ENCODE assay signal across 9 cellular contexts in the genomic region with DNA sequence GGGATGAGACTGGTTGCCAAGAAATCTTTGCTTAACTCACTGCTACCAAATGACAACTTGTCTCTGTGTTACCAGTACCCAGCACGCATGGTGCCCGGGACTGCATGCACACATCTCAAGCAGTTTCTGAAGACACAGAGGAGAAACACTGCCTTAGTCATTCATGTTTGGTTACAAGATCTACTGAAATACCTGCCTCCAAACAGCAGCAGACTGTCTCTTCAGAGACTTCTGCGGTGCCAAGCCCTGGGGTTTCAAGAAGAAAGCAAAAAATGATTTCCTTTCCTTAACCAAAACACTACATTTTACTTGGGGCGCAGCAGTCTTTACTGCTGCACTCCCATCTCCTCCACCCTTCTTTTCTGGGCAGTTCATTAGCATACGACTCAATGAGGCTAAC. TPM values are rescaled to one million over a fixed set of nuclear protein-coding genes. Genes with fewer than 3 reads are reported as not detected.
DNase-seq lines count a peak whose midpoint lies in the region; ATAC-seq, FAIRE-seq and TF ChIP-seq lines count a peak whose summit lies in the region.
"Had no signal": no experiment of that assay in that cellular context is flagged by ENCODE, and none has a peak within 500 bp of the region (broad histone marks: within the 10 kb centered on the region; RNA-seq: fewer than 3 reads in every experiment).

No MANE protein-coding gene starts in this region.

- no peak overlapping the region for H3K9ac ChIP-seq in HUES48 (ENCODE audit: low read depth, low read length)

- in situ Hi-C loops in GM13977 (cut with MboI; ENCODE audit: low pct_unique_long_range_greater_than_20kb, low sequenced_read_pairs, unreplicated experiment) = no loop called here

- H3K27ac ChIP-seq in HUES48 (ENCODE audit: low read depth, low read length) = no peak overlapping the region
- H3K27ac ChIP-seq in epithelial cell of prostate = peak overlapping the region; percentile 90
- H3K27ac ChIP-seq: SJCRH30 had no signal

- no peak for FAIRE-seq in frontal cortex (lab: Jason Lieb, UNC)

- DNase-seq in activated T-cell treated with anti-CD3 and anti-CD28 coated beads, Interleukin-2, amount 50 U/mL, for 1 hour = peak; percentile 60
- DNase-seq in epithelial cell of prostate (ENCODE audit: low read depth, low spot score) = no peak
- peak; percentile 24 for DNase-seq in stimulated activated CD4-positive, alpha-beta T cell treated with anti-CD3 and anti-CD28 coated beads, Interleukin-12 subunit alpha, Interleukin-12 subunit beta, amount 100 ng/mL, for 4 hours
- DNase-seq in frontal cortex (ENCODE audit: low spot score in 2 of 2) = no peak
- DNase-seq in DMS53 treated with DMSO at 0.1 percent for 48 hours (lab: John Stamatoyannopoulos, UW; ENCODE audit: unreplicated experiment) = no peak
- no peak for DNase-seq in GM13977 (ENCODE audit: low spot score)
- DNase-seq: SJCRH30 had no signal

- TF ChIP-seq CTCF in GM13977 (IDR thresholded peaks at IDR 0.05; ENCODE audit: extremely low read depth, insufficient read depth, missing control alignments) = no peak

- no peaks in the 10 kb centered on the region for H3K9me3 ChIP-seq in HUES48 (ENCODE audit: control insufficient read depth, insufficient read depth, low read length)
- H3K9me3 ChIP-seq: SJCRH30 had no signal

- H3K4me1 ChIP-seq in HUES48 (ENCODE audit: control insufficient read depth, insufficient read depth, low read length) = peaks cover 29% of the 10 kb centered on the region

- no peak for ATAC-seq in GM18909 (IDR thresholded peaks at IDR 0.05; ENCODE audit: poor library complexity, unreplicated experiment)

- peaks cover 37% of the 10 kb centered on the region for H3K36me3 ChIP-seq in HUES48 (ENCODE audit: control insufficient read depth, insufficient read depth, low read length)

- H3K4me3 ChIP-seq in HUES48 (ENCODE audit: low read depth, low read length) = 0 out of 2 replicates have a peak overlapping the region, but pooled peaks have one; percentile 98
- H3K4me3 ChIP-seq: SJCRH30 had no signal

- no peaks in the 10 kb centered on the region for H3K27me3 ChIP-seq in HUES48 (ENCODE audit: control insufficient read depth, insufficient read depth, low read length)
- H3K27me3 ChIP-seq: SJCRH30 had no signal

RNA-seq across cellular contexts. Expression of a gene that starts 4.2 kb away (rescaled TPM):
- 245 TPM for total RNA-seq in frontal cortex

RNA-seq across cellular contexts. Expression of a gene that starts 58.7 kb away (rescaled TPM):
- not detected for total RNA-seq in frontal cortex
- total RNA-seq: SJCRH30 had no signal

Comparison
In these comparisons a context has a peak if more than half of its experiments do, and no peak if none do; other contexts are left out.
1. DNase-seq: peak in activated T-cell treated with anti-CD3 and anti-CD28 coated beads, Interleukin-2, amount 50 U/mL, for 1 hour (single experiment) and stimulated activated CD4-positive, alpha-beta T cell treated with anti-CD3 and anti-CD28 coated beads, Interleukin-12 subunit alpha, Interleukin-12 subunit beta, amount 100 ng/mL, for 4 hours (single experiment); none in epithelial cell of prostate (single experiment), frontal cortex (0 of 2), DMS53 treated with DMSO at 0.1 percent for 48 hours (single experiment) and GM13977 (single experiment).